ENCODE assay signal across 8 cellular contexts in the genomic region with DNA sequence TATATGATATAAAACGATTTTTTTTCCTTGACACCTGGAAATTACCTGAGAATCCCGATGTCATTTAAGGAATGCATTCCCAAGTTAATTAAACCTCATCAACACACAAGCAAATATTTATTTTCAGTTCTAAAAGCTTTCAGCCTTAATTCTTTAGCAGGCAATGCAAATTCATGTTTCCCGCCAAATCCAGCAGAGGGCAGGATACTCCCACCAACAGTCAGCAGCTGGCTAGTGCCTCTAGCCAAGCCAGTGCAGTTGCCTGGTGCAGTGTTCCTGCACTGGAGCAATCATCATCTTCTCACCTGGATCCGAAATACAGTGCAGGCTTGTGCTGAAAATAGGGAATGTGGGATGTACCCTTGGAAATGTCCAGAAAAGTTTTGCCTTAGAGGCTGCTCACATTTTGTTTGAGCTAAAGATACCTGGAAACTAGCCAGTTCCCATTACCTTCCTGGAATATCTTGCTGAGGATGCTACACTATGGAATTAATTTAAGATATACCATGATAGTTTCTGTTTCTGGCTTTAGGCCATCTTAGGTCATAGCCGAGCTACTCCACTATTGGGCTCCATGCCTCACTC. TPM values are rescaled to one million over a fixed set of nuclear protein-coding genes. Genes with fewer than 3 reads are reported as not detected.
A peak's percentile ranks its signal among the peaks of the same experiment; 100 is the strongest.
DNase-seq lines count a peak whose midpoint lies in the region; ATAC-seq, FAIRE-seq and TF ChIP-seq lines count a peak whose summit lies in the region.

No MANE protein-coding gene starts in this region.

- FAIRE-seq in RCC 7860 (lab: Jason Lieb, UNC): no peak

- H3K4me2 ChIP-seq in IMR-90 (ENCODE audit: low read depth, low read length) (no peak overlapping the region), osteoblast (ENCODE audit: insufficient read depth, low read length) (no peak overlapping the region)

- peak; percentile 72 for DNase-seq in ELR (ENCODE audit: low read depth)
- DNase-seq in IMR-90: peak; percentile 59
- DNase-seq in RCC 7860 (ENCODE audit: low spot score): peak; percentile 35
- peak; percentile 48 for DNase-seq in fibroblast of villous mesenchyme (ENCODE audit: low read depth)
- peak; percentile 52 for DNase-seq in osteoblast (ENCODE audit: insufficient read length, low spot score, missing footprints)
- DNase-seq in upper lobe of left lung: peak in 1 of 2 donors; percentile 75

- H2BK20ac ChIP-seq in IMR-90 (ENCODE audit: low read depth, low read length): no peak overlapping the region

- no peak overlapping the region for H4K8ac ChIP-seq in IMR-90 (ENCODE audit: low read depth in 2 of 2, low read length in 2 of 2)

- H2BK15ac ChIP-seq in IMR-90 (ENCODE audit: low read depth, low read length): no peak overlapping the region

- intact Hi-C loops in IMR-90 (cut with micrococcal nuclease): loop anchor here (1.0 to 10.0 kb wide), 3 partner anchors 403 to 1263 kb away; no protein-coding TSS in a partner anchor

- peaks cover 2% of the 10 kb centered on the region for H3K27me3 ChIP-seq in IMR-90 (ENCODE audit: control insufficient read depth, insufficient read depth, low read length)
- H3K27me3 ChIP-seq in osteoblast (ENCODE audit: insufficient read depth, low read length): no peaks in the 10 kb centered on the region
- no peaks in the 10 kb centered on the region for H3K27me3 ChIP-seq in upper lobe of left lung

- H3K27ac ChIP-seq in IMR-90 (ENCODE audit: insufficient read depth, low read length) (no peak overlapping the region), osteoblast (ENCODE audit: low read depth, low read length) (no peak overlapping the region), upper lobe of left lung (no peak overlapping the region)

- ATAC-seq in GM21619 (IDR thresholded peaks at IDR 0.05; ENCODE audit: unreplicated experiment): peak; percentile 98
- peak; percentile 93 for ATAC-seq in IMR-90 (ENCODE audit: low read depth)
- peak; percentile 86 for ATAC-seq in activated T-helper 17 cell treated with anti-CD3 and anti-CD28 coated beads, Interleukin-2, amount 50 U/mL, for 72 hours (replicated peaks)
- ATAC-seq in upper lobe of left lung (ENCODE audit: low FRiP score in 2 of 2): peak; percentile 73 to 86

- peak overlapping the region; percentile 49 for H3K27ac Mint-ChIP-seq in activated T-helper 17 cell treated with anti-CD3 and anti-CD28 coated beads, Interleukin-2, amount 50 U/mL, for 72 hours

- POLR2A ChIA-PET in IMR-90 (lab: Charles Lee; ENCODE audit: unreplicated experiment): no interaction called here

- no peak overlapping the region for H3K4me3 ChIP-seq in IMR-90 (ENCODE audit: insufficient read depth, low read depth, low read length)
- H3K4me3 ChIP-seq in fibroblast of villous mesenchyme (ENCODE audit: low read depth, low read length): no peak overlapping the region
- no peak overlapping the region for H3K4me3 ChIP-seq in osteoblast (ENCODE audit: insufficient read depth, low read length)
- H3K4me3 ChIP-seq in upper lobe of left lung: no peak overlapping the region

- TF ChIP-seq POLR2A in IMR-90 (IDR thresholded peaks at IDR 0.05; ENCODE audit: low read depth, low read length) (no peak), upper lobe of left lung (IDR thresholded peaks at IDR 0.05) (no peak)

- H3K4me1 Mint-ChIP-seq in activated T-helper 17 cell treated with anti-CD3 and anti-CD28 coated beads, Interleukin-2, amount 50 U/mL, for 72 hours: peaks cover 18% of the 10 kb centered on the region

- no peak overlapping the region for H4K5ac ChIP-seq in IMR-90 (ENCODE audit: low read depth, low read length)

- no peaks in the 10 kb centered on the region for H4K20me1 ChIP-seq in IMR-90 (ENCODE audit: insufficient read depth, low read length)
- H4K20me1 ChIP-seq in osteoblast (ENCODE audit: insufficient read depth, low read length): no peaks in the 10 kb centered on the region

- H3K9me3 Mint-ChIP-seq in activated T-helper 17 cell treated with anti-CD3 and anti-CD28 coated beads, Interleukin-2, amount 50 U/mL, for 72 hours: no peaks in the 10 kb centered on the region

- TF ChIP-seq RAD21 in IMR-90 (IDR thresholded peaks at IDR 0.05; ENCODE audit: low read length): peak; percentile 69

- H2BK5ac ChIP-seq in IMR-90 (ENCODE audit: low read depth, low read length, poor library complexity, severe bottlenecking): no peak overlapping the region

- no peaks in the 10 kb centered on the region for H3K36me3 ChIP-seq in IMR-90 (ENCODE audit: control insufficient read depth, insufficient read depth, low read length)
- no peaks in the 10 kb centered on the region for H3K36me3 ChIP-seq in osteoblast (ENCODE audit: insufficient read depth, low read length)
- H3K36me3 ChIP-seq in upper lobe of left lung: no peaks in the 10 kb centered on the region

- in situ Hi-C loops in IMR-90 (cut with MboI; ENCODE audit: low sequenced_read_pairs): loop anchor here (10.0 to 25.0 kb wide), 2 partner anchors 270 to 513 kb away; no protein-coding TSS in a partner anchor

- H3K14ac ChIP-seq in IMR-90 (replicated peaks; ENCODE audit: low read depth, low read length): no peak overlapping the region

- no TSS peak for BruUV-seq in IMR-90 (replicated peaks; lab: Mats Ljungman, UMichigan)

- TF ChIP-seq CTCF in IMR-90 (conservative IDR thresholded peaks at IDR 0.05; ENCODE audit: low read depth, low read length) (peak; percentile 69), fibroblast of villous mesenchyme (IDR thresholded peaks at IDR 0.05; ENCODE audit: insufficient read depth, low read depth, low read length) (peak; percentile 72), osteoblast (IDR thresholded peaks at IDR 0.05; ENCODE audit: extremely low read depth, low read depth, low read length) (peak; percentile 78), upper lobe of left lung (IDR thresholded peaks at IDR 0.05) (peak in 5 of 6 experiments; percentile 55 to 67 (median 59))

- no peak overlapping the region for H2AK5ac ChIP-seq in IMR-90 (ENCODE audit: low read depth, low read length)

- H2AFZ ChIP-seq in IMR-90 (replicated peaks; ENCODE audit: low read length, poor library complexity) (no peak overlapping the region), osteoblast (ENCODE audit: low read length) (no peak overlapping the region)

- peak overlapping the region; percentile 21 for H3K4me3 Mint-ChIP-seq in activated T-helper 17 cell treated with anti-CD3 and anti-CD28 coated beads, Interleukin-2, amount 50 U/mL, for 72 hours

- WGBS in IMR-90 (ENCODE audit: extremely low coverage in 2 of 2, insufficient read length in 1 of 2), 2 experiments: 17% methylated on average over 1 of the region's 5 CpGs; no CpG with 5 or more reads in 1 of the 2 experiments
- 11 to 17% methylated on average over 5 of the region's 5 CpGs for WGBS in upper lobe of left lung, 2 donors

- H3K9me3 ChIP-seq in IMR-90 (ENCODE audit: control insufficient read depth, insufficient read depth, low read length): no peaks in the 10 kb centered on the region
- no peaks in the 10 kb centered on the region for H3K9me3 ChIP-seq in osteoblast (ENCODE audit: low read depth, low read length)
- H3K9me3 ChIP-seq in upper lobe of left lung: no peaks in the 10 kb centered on the region

- no peak overlapping the region for H3K23ac ChIP-seq in IMR-90 (ENCODE audit: low read depth, low read length)

- dilution Hi-C loops in IMR-90 (cut with HindIII; ENCODE audit: low sequenced_read_pairs, unreplicated experiment): no loop called here

- no peaks in the 10 kb centered on the region for H3K79me1 ChIP-seq in IMR-90 (ENCODE audit: low read depth in 1 of 2, low read length in 2 of 2)

- H3K4me1 ChIP-seq in IMR-90 (ENCODE audit: control insufficient read depth, insufficient read depth, low read length) (no peaks in the 10 kb centered on the region), osteoblast (ENCODE audit: insufficient read depth, low read length) (peaks cover 19% of the 10 kb centered on the region), upper lobe of left lung (no peaks in the 10 kb centered on the region)

- no peaks in the 10 kb centered on the region for H3K36me3 Mint-ChIP-seq in activated T-helper 17 cell treated with anti-CD3 and anti-CD28 coated beads, Interleukin-2, amount 50 U/mL, for 72 hours (ENCODE audit: low read depth)

- CTCF ChIA-PET in IMR-90 (lab: Yijun Ruan, JAX): interaction anchor here (0.6 to 1.5 kb wide), 6 partner anchors 13 to 512 kb away, joined by 3 to 5 read pairs (median 4); no protein-coding TSS in a partner anchor

- TF ChIP-seq EP300 in upper lobe of left lung (IDR thresholded peaks at IDR 0.05): no peak

- H4K91ac ChIP-seq in IMR-90 (ENCODE audit: insufficient read depth, low read depth, low read length): no peak overlapping the region

- no peaks in the 10 kb centered on the region for H3K79me2 ChIP-seq in osteoblast (ENCODE audit: insufficient read depth, low read length)

- no peaks in the 10 kb centered on the region for H3K27me3 Mint-ChIP-seq in activated T-helper 17 cell treated with anti-CD3 and anti-CD28 coated beads, Interleukin-2, amount 50 U/mL, for 72 hours

- H3K56ac ChIP-seq in IMR-90 (ENCODE audit: extremely low read depth, insufficient read depth, low read length): no peak overlapping the region

- no peak overlapping the region for H2AK9ac ChIP-seq in IMR-90 (replicated peaks; ENCODE audit: low read depth, low read length, poor library complexity)

- no peaks in the 10 kb centered on the region for H3K9me1 ChIP-seq in IMR-90 (ENCODE audit: insufficient read depth, low read length)

- no peak overlapping the region for H3K9ac ChIP-seq in IMR-90 (ENCODE audit: low read depth, low read length)

- H3K4ac ChIP-seq in IMR-90 (ENCODE audit: low read depth, low read length): no peak overlapping the region

- H2BK120ac ChIP-seq in IMR-90 (ENCODE audit: low read depth, low read length): no peak overlapping the region

- no peak overlapping the region for H3K18ac ChIP-seq in IMR-90 (ENCODE audit: low read depth, low read length)

TF ChIP-seq in IMR-90, 13 proteins besides CTCF, POLR2A, EP300 and RAD21:
- TF ChIP-seq, protein P1, sequence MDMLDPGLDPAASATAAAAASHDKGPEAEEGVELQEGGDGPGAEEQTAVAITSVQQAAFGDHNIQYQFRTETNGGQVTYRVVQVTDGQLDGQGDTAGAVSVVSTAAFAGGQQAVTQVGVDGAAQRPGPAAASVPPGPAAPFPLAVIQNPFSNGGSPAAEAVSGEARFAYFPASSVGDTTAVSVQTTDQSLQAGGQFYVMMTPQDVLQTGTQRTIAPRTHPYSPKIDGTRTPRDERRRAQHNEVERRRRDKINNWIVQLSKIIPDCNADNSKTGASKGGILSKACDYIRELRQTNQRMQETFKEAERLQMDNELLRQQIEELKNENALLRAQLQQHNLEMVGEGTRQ (IDR thresholded peaks at IDR 0.05; ENCODE audit: low read depth, low read length): no peak
- peak; percentile 55 for TF ChIP-seq SMC3 (IDR thresholded peaks at IDR 0.05; ENCODE audit: low read depth, low read length)

RNA-seq across cellular contexts. Expression of a gene that starts 48.4 kb away (rescaled TPM):
- not detected in 2 replicates for total RNA-seq in IMR-90 (2012; rRNA removed)
- polyA plus RNA-seq in IMR-90 (2012; rRNA removed): not detected in 2 replicates
- polyA plus RNA-seq in IMR-90 (2012; cell fraction: cytosol; rRNA removed): not detected in 2 replicates
- polyA plus RNA-seq in IMR-90 (2012; cell fraction: nucleus; rRNA removed; ENCODE audit: low replicate concordance): not detected in 2 replicates
- 100 to 1,000 TPM; 581 to 591 TPM for total RNA-seq in activated T-helper 17 cell treated with anti-CD3 and anti-CD28 coated beads, Interleukin-2, amount 50 U/mL, for 72 hours
- total RNA-seq in fibroblast of villous mesenchyme: under 0.01 and 0.43 TPM in 2 replicates
- total RNA-seq in osteoblast: 1.2 and 1.4 TPM in 2 replicates
- 10 to 100 TPM; 23.1 to 47.1 (median 28.5) TPM for total RNA-seq in upper lobe of left lung

Comparison
In these comparisons a context has a peak if more than half of its experiments do, and no peak if none do; other contexts are left out.
1. RNA of a gene that starts 48.4 kb away (total RNA-seq): 581 to 591 TPM in activated T-helper 17 cell treated with anti-CD3 and anti-CD28 coated beads, Interleukin-2, amount 50 U/mL, for 72 hours; 23.1 to 47.1 TPM in upper lobe of left lung, 1.2 to 1.4 TPM in osteoblast, under 0.01 to 0.43 TPM in fibroblast of villous mesenchyme and not detected in IMR-90; every median in the first group is over 10 times any median in the second.
2. Peak in every context shown above with its lines, with median percentiles within 50 percentile points of each other: ATAC-seq and CTCF ChIP-seq.